In genomic region chr16:57401943-57402640, GRCh38 we compare ENCODE assay signal across 15 cellular contexts. TPM values are rescaled to one million over a fixed set of nuclear protein-coding genes. Genes with fewer than 3 reads are reported as not detected.
"Had no signal": no experiment of that assay in that cellular context is flagged by ENCODE, and none has a peak within 500 bp of the region (broad histone marks: within the 10 kb centered on the region; RNA-seq: fewer than 3 reads in every experiment).

No MANE protein-coding gene starts in this region.

- H3K4me1 ChIP-seq: left lung, parathyroid adenoma, thyroid gland, uterus had no signal

- FAIRE-seq: endometrium had no signal

- ATAC-seq: activated CD4-positive, alpha-beta T cell treated with anti-CD3 and anti-CD28 coated beads for 36 hours; activated CD8-positive, alpha-beta T cell treated with anti-CD3 and anti-CD28 coated beads for 36 hours; activated T-cell treated with anti-CD3 and anti-CD28 coated beads, Interleukin-2, amount 50 U/mL, for 4 hours; left lung; T-helper 17 cell had no signal

- H3K36me3 ChIP-seq: left lung, thyroid gland, uterus, WERI-Rb-1 had no signal

- H3K4me3 ChIP-seq: left lung, thyroid gland, uterus had no signal

- H3K9me3 ChIP-seq: left lung, thyroid gland, uterus had no signal

- DNase-seq: activated CD4-positive, alpha-beta T cell treated with anti-CD3 and anti-CD28 coated beads for 36 hours; activated CD8-positive, alpha-beta T cell treated with anti-CD3 and anti-CD28 coated beads for 36 hours; activated effector memory CD4-positive, alpha-beta T cell treated with Interleukin-2 at 50 U/mL for 16 hours; activated T-cell treated with anti-CD3 and anti-CD28 coated beads, Interleukin-2, amount 50 U/mL, for 4 hours; amniotic stem cell; kidney; left lung; mammary epithelial cell; stimulated activated CD4-positive, alpha-beta T cell treated with anti-CD3 and anti-CD28 coated beads, Interleukin-1b, Interleukin-23, amount 100 ng/mL, for 48 hours; T-helper 17 cell; thyroid gland; uterus; WERI-Rb-1 had no signal

- H3K27ac ChIP-seq: left lung, parathyroid adenoma, thyroid gland, uterus, WERI-Rb-1 had no signal

RNA-seq across cellular contexts. Expression of gene CCL17, which starts 2.5 kb away (rescaled TPM):
- polyA plus RNA-seq: mammary epithelial cell had no signal
